ENCODE assay signal across 11 cellular contexts in genomic region chr18:3217930-3218647, GRCh38. TPM values are rescaled to one million over a fixed set of nuclear protein-coding genes. Genes with fewer than 3 reads are reported as not detected.
DNase-seq lines count a peak whose midpoint lies in the region; ATAC-seq and TF ChIP-seq lines count a peak whose summit lies in the region.
"Had no signal": no experiment of that assay in that cellular context is flagged by ENCODE, and none has a peak within 500 bp of the region (broad histone marks: within the 10 kb centered on the region; RNA-seq: fewer than 3 reads in every experiment).

No MANE protein-coding gene starts in this region.

- H3K4me3 ChIP-seq in Caco-2 (ENCODE audit: low read depth, low read length) (no peak overlapping the region), esophagus muscularis mucosa (peak overlapping the region; percentile 37 to 57 (median 49)), muscle layer of colon (ENCODE audit: low read depth in 1 of 2, low read length in 2 of 2) (no peak overlapping the region)

- H3K4me3 Mint-ChIP-seq in Caco-2 (ENCODE audit: unreplicated experiment), result peak overlapping the region; percentile 22
- no peak overlapping the region for H3K4me3 Mint-ChIP-seq in activated CD8-positive, alpha-beta T cell treated with anti-CD3 and anti-CD28 coated beads, Interleukin-2, amount 10 ng/mL, durations not matched to agents 7 days and 5 days
- H3K4me3 Mint-ChIP-seq: CD4-positive, CD25-positive, alpha-beta regulatory T cell had no signal

- no peak for ATAC-seq in HG03039 (IDR thresholded peaks at IDR 0.05; ENCODE audit: unreplicated experiment)
- ATAC-seq in activated CD8-positive, alpha-beta T cell treated with anti-CD3 and anti-CD28 coated beads, Interleukin-2, amount 10 ng/mL, durations not matched to agents 7 days and 5 days, result no peak

- peak overlapping the region; percentile 37 for H3K27ac Mint-ChIP-seq in Caco-2 (ENCODE audit: unreplicated experiment)
- no peak overlapping the region for H3K27ac Mint-ChIP-seq in activated CD8-positive, alpha-beta T cell treated with anti-CD3 and anti-CD28 coated beads, Interleukin-2, amount 10 ng/mL, durations not matched to agents 7 days and 5 days
- H3K27ac Mint-ChIP-seq: CD4-positive, CD25-positive, alpha-beta regulatory T cell had no signal

- no peaks in the 10 kb centered on the region for H3K27me3 ChIP-seq in Caco-2 (replicated peaks; ENCODE audit: control insufficient read depth, insufficient read depth, low read length)
- no peaks in the 10 kb centered on the region for H3K27me3 ChIP-seq in esophagus muscularis mucosa
- no peaks in the 10 kb centered on the region for H3K27me3 ChIP-seq in muscle layer of colon (ENCODE audit: control insufficient read depth in 1 of 2, insufficient read depth in 2 of 2, low read length in 2 of 2)

- no peak for TF ChIP-seq POLR2A in esophagus muscularis mucosa (IDR thresholded peaks at IDR 0.05; ENCODE audit: low read depth)

- peaks cover 28% of the 10 kb centered on the region for H3K4me1 Mint-ChIP-seq in Caco-2 (ENCODE audit: low read depth, unreplicated experiment)
- peaks cover 8% of the 10 kb centered on the region for H3K4me1 Mint-ChIP-seq in activated CD8-positive, alpha-beta T cell treated with anti-CD3 and anti-CD28 coated beads, Interleukin-2, amount 10 ng/mL, durations not matched to agents 7 days and 5 days (ENCODE audit: low read depth)

- no peak for TF ChIP-seq EP300 in esophagus muscularis mucosa (IDR thresholded peaks at IDR 0.05)

- CTCF ChIA-PET in Caco-2 (lab: Charles Lee), result interaction anchor here (0.9 to 1.2 kb wide), 2 partner anchors 29 to 155 kb away, joined by 3 read pairs; no protein-coding TSS in a partner anchor
- CTCF ChIA-PET in activated CD8-positive, alpha-beta T cell treated with anti-CD3 and anti-CD28 coated beads, Interleukin-2, amount 10 ng/mL, durations not matched to agents 7 days and 5 days (lab: Charles Lee), result interaction anchor here (0.6 to 1.2 kb wide), 2 partner anchors 28 to 448 kb away, joined by 3 read pairs; no protein-coding TSS in a partner anchor

- BruUV-seq in Caco-2 (replicated peaks; lab: Mats Ljungman, UMichigan), result no TSS peak

- WGBS in esophagus muscularis mucosa, result 27% methylated on average over 3 of the region's 3 CpGs

- POLR2A ChIA-PET in Caco-2 (lab: Charles Lee), result interaction anchor here (0.6 to 1.1 kb wide), 4 partner anchors 11 to 116 kb away, joined by 3 to 6 read pairs (median 4); partner anchors contain the start of gene MYL12A
- POLR2A ChIA-PET in activated CD8-positive, alpha-beta T cell treated with anti-CD3 and anti-CD28 coated beads, Interleukin-2, amount 10 ng/mL, durations not matched to agents 7 days and 5 days (lab: Charles Lee), result no interaction called here

- H3K36me3 ChIP-seq in Caco-2 (ENCODE audit: control insufficient read depth, insufficient read depth, low read length) (no peaks in the 10 kb centered on the region), esophagus muscularis mucosa (peaks cover 3 to 19% (median 10%) of the 10 kb centered on the region in 4 donors), muscle layer of colon (ENCODE audit: insufficient read depth, low read length) (no peaks in the 10 kb centered on the region)

- H3K27me3 Mint-ChIP-seq in Caco-2 (ENCODE audit: insufficient read depth, unreplicated experiment), result no peaks in the 10 kb centered on the region
- no peaks in the 10 kb centered on the region for H3K27me3 Mint-ChIP-seq in activated CD8-positive, alpha-beta T cell treated with anti-CD3 and anti-CD28 coated beads, Interleukin-2, amount 10 ng/mL, durations not matched to agents 7 days and 5 days (ENCODE audit: low read depth)
- H3K27me3 Mint-ChIP-seq: CD4-positive, CD25-positive, alpha-beta regulatory T cell had no signal

- H3K4me1 ChIP-seq in Caco-2, result peaks cover 29% of the 10 kb centered on the region
- H3K4me1 ChIP-seq in esophagus muscularis mucosa, result peaks cover 13 to 40% (median 32%) of the 10 kb centered on the region in 4 donors
- H3K4me1 ChIP-seq in muscle layer of colon (ENCODE audit: insufficient read depth, low read length), result peaks cover 17% of the 10 kb centered on the region

- no peaks in the 10 kb centered on the region for H3K9me3 Mint-ChIP-seq in Caco-2 (ENCODE audit: unreplicated experiment)
- H3K9me3 Mint-ChIP-seq in activated CD8-positive, alpha-beta T cell treated with anti-CD3 and anti-CD28 coated beads, Interleukin-2, amount 10 ng/mL, durations not matched to agents 7 days and 5 days (ENCODE audit: insufficient read depth), result no peaks in the 10 kb centered on the region
- H3K9me3 Mint-ChIP-seq: CD4-positive, CD25-positive, alpha-beta regulatory T cell had no signal

- no peaks in the 10 kb centered on the region for H3K36me3 Mint-ChIP-seq in Caco-2 (ENCODE audit: insufficient read depth, unreplicated experiment)
- H3K36me3 Mint-ChIP-seq in activated CD8-positive, alpha-beta T cell treated with anti-CD3 and anti-CD28 coated beads, Interleukin-2, amount 10 ng/mL, durations not matched to agents 7 days and 5 days (ENCODE audit: low read depth), result no peaks in the 10 kb centered on the region
- H3K36me3 Mint-ChIP-seq: CD4-positive, CD25-positive, alpha-beta regulatory T cell had no signal

- intact Hi-C loops in Caco-2 (cut with micrococcal nuclease; ENCODE audit: unreplicated experiment) (loop anchor here (1.0 kb wide), 2 partner anchors 28 to 31 kb away; no protein-coding TSS in a partner anchor), esophagus muscularis mucosa (cut with DNase I) (no loop called here)

- no peaks in the 10 kb centered on the region for H3K9me3 ChIP-seq in Caco-2
- H3K9me3 ChIP-seq in esophagus muscularis mucosa, result no peaks in the 10 kb centered on the region
- no peaks in the 10 kb centered on the region for H3K9me3 ChIP-seq in muscle layer of colon (ENCODE audit: low read length)

- H3K27ac ChIP-seq in esophagus muscularis mucosa (replicated peaks in 1 of 4) (peak overlapping the region; percentile 76 to 82 (median 82)), muscle layer of colon (ENCODE audit: low read depth, low read length) (peak overlapping the region; percentile 35)
- H3K27ac ChIP-seq: KMS-11 had no signal

- TF ChIP-seq CTCF in Caco-2 (IDR thresholded peaks at IDR 0.05; ENCODE audit: insufficient read depth in 1 of 2, low read depth in 1 of 2, low read length in 1 of 2, severe bottlenecking in 1 of 2, unreplicated experiment in 1 of 2) (no peak), esophagus muscularis mucosa (IDR thresholded peaks at IDR 0.05) (no peak)

- DNase-seq in Caco-2, result peak; percentile 67
- DNase-seq in NCI-H524 (lab: John Stamatoyannopoulos, UW), result peak; percentile 57 to 81
- DNase-seq in esophagus muscularis mucosa (ENCODE audit: extremely low spot score), result peak; percentile 21
- no peak for DNase-seq in dedifferentiated amniotic fluid mesenchymal stem cell (ENCODE audit: extremely low spot score)
- no peak for DNase-seq in GF-D8 (lab: John Stamatoyannopoulos, UW)
- no peak for DNase-seq in activated CD8-positive, alpha-beta T cell treated with anti-CD3 and anti-CD28 coated beads, Interleukin-2, amount 10 ng/mL, durations not matched to agents 7 days and 5 days
- DNase-seq: CD4-positive, CD25-positive, alpha-beta regulatory T cell; cortex of kidney had no signal

- no peak overlapping the region for H3K9ac ChIP-seq in muscle layer of colon (ENCODE audit: low read length)
- H3K9ac ChIP-seq: KMS-11 had no signal

RNA-seq across cellular contexts. Expression of gene MYOM1, which starts 1.7 kb away (rescaled TPM):
- 0.41 and 0.49 TPM in 2 replicates for total RNA-seq in Caco-2 (2022)
- total RNA-seq in esophagus muscularis mucosa, result 10 to 100 TPM; 13.3 to 31.7 (median 16.5) TPM
- 1 to 10 TPM; 1.3 to 1.5 TPM for total RNA-seq in activated CD8-positive, alpha-beta T cell treated with anti-CD3 and anti-CD28 coated beads, Interleukin-2, amount 10 ng/mL, durations not matched to agents 7 days and 5 days

RNA-seq across cellular contexts. Expression of gene MYL12A, which starts 29.5 kb away (rescaled TPM):
- total RNA-seq in Caco-2 (2022) (272 and 276 TPM in 2 replicates), esophagus muscularis mucosa (100 to 1,000 TPM; 297 to 460 (median 380) TPM)
- 100 to 1,000 TPM; 858 to 901 TPM for total RNA-seq in activated CD8-positive, alpha-beta T cell treated with anti-CD3 and anti-CD28 coated beads, Interleukin-2, amount 10 ng/mL, durations not matched to agents 7 days and 5 days

RNA-seq across cellular contexts. Expression of gene MYL12B, which starts 43.8 kb away (rescaled TPM):
- total RNA-seq in Caco-2 (2022), result 457 and 467 TPM in 2 replicates
- total RNA-seq in esophagus muscularis mucosa, result 100 to 1,000 TPM; 211 to 279 (median 244) TPM
- 100 to 1,000 TPM; 402 to 404 TPM for total RNA-seq in activated CD8-positive, alpha-beta T cell treated with anti-CD3 and anti-CD28 coated beads, Interleukin-2, amount 10 ng/mL, durations not matched to agents 7 days and 5 days

Comparison
In these comparisons a context has a peak if more than half of its experiments do, and no peak if none do; other contexts are left out.
1. DNase-seq: peak in Caco-2 (2 of 2), NCI-H524 (2 of 2) and esophagus muscularis mucosa (single experiment); none in dedifferentiated amniotic fluid mesenchymal stem cell (single experiment), GF-D8 (single experiment) and activated CD8-positive, alpha-beta T cell treated with anti-CD3 and anti-CD28 coated beads, Interleukin-2, amount 10 ng/mL, durations not matched to agents 7 days and 5 days (single experiment).
2. H3K4me3 ChIP-seq: peak in esophagus muscularis mucosa (4 of 4); none in Caco-2 (single experiment) and muscle layer of colon (0 of 2).